In genomic region chr9:93690618-93691017, GRCh38 we compare ENCODE assay signal across 8 cellular contexts.
"Had no signal": no experiment of that assay in that cellular context is flagged by ENCODE, and none has a peak within 500 bp of the region (broad histone marks: within the 10 kb centered on the region; RNA-seq: fewer than 3 reads in every experiment).

No MANE protein-coding gene starts in this region.

- H3K4me3 ChIP-seq: GM12878 had no signal

- FAIRE-seq: G401.6, GM12878, GM12891, GM12892, GM18507, GM19239 had no signal

- ATAC-seq: GM12878 had no signal

- DNase-seq: GDM1, GF-D8 had no signal
